ENCODE assay signal across 16 cellular contexts in the genomic region with DNA sequence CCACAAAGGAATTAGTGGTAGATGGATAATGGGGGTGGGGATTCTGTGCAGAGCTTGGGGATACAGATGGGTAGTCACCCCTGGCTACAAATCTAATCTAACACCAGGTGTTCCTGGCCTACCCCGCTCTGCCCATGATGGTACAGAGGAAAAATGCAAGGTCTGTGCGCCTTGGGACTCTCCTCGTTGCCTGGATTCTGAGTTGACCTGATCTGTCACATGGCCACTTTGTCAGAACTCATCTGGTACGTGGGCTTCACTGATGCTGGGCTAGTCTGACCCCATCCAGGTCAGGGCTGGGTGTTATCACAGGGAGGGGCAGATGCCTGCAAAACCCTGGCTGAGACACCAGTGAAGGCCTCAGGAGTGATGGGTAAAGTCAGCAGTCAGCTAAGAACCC. TPM values are rescaled to one million over a fixed set of nuclear protein-coding genes. Genes with fewer than 3 reads are reported as not detected.
DNase-seq lines count a peak whose midpoint lies in the region; ATAC-seq, FAIRE-seq and TF ChIP-seq lines count a peak whose summit lies in the region.
"Had no signal": no experiment of that assay in that cellular context is flagged by ENCODE, and none has a peak within 500 bp of the region (broad histone marks: within the 10 kb centered on the region; RNA-seq: fewer than 3 reads in every experiment).

No MANE protein-coding gene starts in this region.

- H3K4me3 ChIP-seq in HepG2 (replicated peaks in 1 of 3; ENCODE audit: insufficient read depth in 1 of 3, low read depth in 2 of 3, low read length in 3 of 3) (no peak overlapping the region), right lobe of liver (no peak overlapping the region), stomach (no peak overlapping the region)

- no peak overlapping the region for H3K4me2 ChIP-seq in HepG2 (ENCODE audit: low read depth, low read length)

- DNase-seq in HepG2 (ENCODE audit: low spot score) (no peak), right lobe of liver (no peak), erythroblast (lab: John Stamatoyannopoulos, UW) (no peak), stomach (no peak), HPDE6-E6E7 (ENCODE audit: extremely low spot score) (no peak), Calu3 (no peak)
- no peak for DNase-seq in activated CD4-positive, alpha-beta memory T cell treated with anti-CD3 and anti-CD28 coated beads, Interleukin-2, amount 10 ng/mL, durations not matched to agents 7 days and 5 days
- DNase-seq: activated CD4-positive, alpha-beta T cell treated with anti-CD3 and anti-CD28 coated beads, Interleukin-2, amount 50 U/mL, for 1 hour; activated gamma-delta T cell treated with Interleukin-2 at 50 U/mL for 16 hours; effector CD4-positive, alpha-beta T cell; NCI-H187 treated with DMSO at 0.1 percent for 48 hours; NCI-H510A; SIG-M5 had no signal

- CTCF ChIA-PET in HepG2 (lab: Yijun Ruan, JAX; ENCODE audit: low intra/inter-chr PET ratio, low total read pairs) (no interaction called here), Calu3 (lab: Charles Lee) (no interaction called here)
- CTCF ChIA-PET in activated CD4-positive, alpha-beta memory T cell treated with anti-CD3 and anti-CD28 coated beads, Interleukin-2, amount 10 ng/mL, durations not matched to agents 7 days and 5 days (lab: Charles Lee), result interaction anchor here (3.4 kb wide), 1 partner anchor 17 kb away, joined by 28 read pairs; a partner anchor contains a TSS

- TF ChIP-seq EP300 in HepG2 (IDR thresholded peaks at IDR 0.05; ENCODE audit: low read depth in 2 of 2, low read length in 2 of 2), result no peak
- no peak for TF ChIP-seq EP300 in HepG2 (CRISPR knock-in tag; IDR thresholded peaks at IDR 0.05; ENCODE audit: borderline replicate concordance)
- TF ChIP-seq EP300 in stomach (IDR thresholded peaks at IDR 0.05), result no peak

- no peak overlapping the region for H3K9ac ChIP-seq in HepG2 (ENCODE audit: insufficient read depth, low read depth, low read length)

- intact Hi-C loops in HepG2 (cut with micrococcal nuclease; ENCODE audit: unreplicated experiment) (no loop called here), right lobe of liver (cut with DNase I) (no loop called here), stomach (cut with DNase I; ENCODE audit: low total_unique reads) (no loop called here), Calu3 (cut with micrococcal nuclease; ENCODE audit: unreplicated experiment) (no loop called here)

- H3K27me3 ChIP-seq in HepG2 (ENCODE audit: control insufficient read depth in 1 of 2, insufficient read depth in 2 of 2, low read length in 2 of 2) (no peaks in the 10 kb centered on the region), right lobe of liver (no peaks in the 10 kb centered on the region), stomach (no peaks in the 10 kb centered on the region)

- TF ChIP-seq POLR2A in HepG2 (IDR thresholded peaks at IDR 0.05; ENCODE audit: insufficient read depth in 1 of 2, low read depth in 2 of 2, low read length in 2 of 2) (peak in 1 of 2 experiments; percentile 58; a peak in 1 of 4 replicates), right lobe of liver (IDR thresholded peaks at IDR 0.05) (no peak), erythroblast (IDR thresholded peaks at IDR 0.05; ENCODE audit: low read length) (peak; percentile 19), stomach (IDR thresholded peaks at IDR 0.05) (no peak)

- WGBS in HepG2 (ENCODE audit: low lambda C conversion rate), result 78% methylated on average over 3 of the region's 4 CpGs
- 100% methylated on average over 1 of the region's 4 CpGs for WGBS in right lobe of liver (ENCODE audit: insufficient coverage, low coverage, low lambda C conversion rate, missing lambda C conversion rate)
- WGBS in stomach, 5 donors, result 79 to 90% (median 83%) methylated on average over 4 of the region's 4 CpGs

- no peaks in the 10 kb centered on the region for H3K9me3 Mint-ChIP-seq in activated CD4-positive, alpha-beta memory T cell treated with anti-CD3 and anti-CD28 coated beads, Interleukin-2, amount 10 ng/mL, durations not matched to agents 7 days and 5 days
- no peaks in the 10 kb centered on the region for H3K9me3 Mint-ChIP-seq in Calu3 (ENCODE audit: low read depth, unreplicated experiment)

- H3K9me3 ChIP-seq in HepG2 (ENCODE audit: low read length) (no peaks in the 10 kb centered on the region), right lobe of liver (no peaks in the 10 kb centered on the region), stomach (no peaks in the 10 kb centered on the region)

- H3K27me3 Mint-ChIP-seq in activated CD4-positive, alpha-beta memory T cell treated with anti-CD3 and anti-CD28 coated beads, Interleukin-2, amount 10 ng/mL, durations not matched to agents 7 days and 5 days, result no peaks in the 10 kb centered on the region
- no peaks in the 10 kb centered on the region for H3K27me3 Mint-ChIP-seq in Calu3 (ENCODE audit: unreplicated experiment)

- H3K4me3 Mint-ChIP-seq in activated CD4-positive, alpha-beta memory T cell treated with anti-CD3 and anti-CD28 coated beads, Interleukin-2, amount 10 ng/mL, durations not matched to agents 7 days and 5 days, result no peak overlapping the region
- H3K4me3 Mint-ChIP-seq in Calu3 (ENCODE audit: low read depth, unreplicated experiment), result no peak overlapping the region

- BruUV-seq in HepG2 (replicated peaks; lab: Mats Ljungman, UMichigan), result no TSS peak
- BruUV-seq in Calu3 (replicated peaks; lab: Mats Ljungman, UMichigan), result no TSS peak

- no peaks in the 10 kb centered on the region for H4K20me1 ChIP-seq in HepG2 (ENCODE audit: insufficient read depth, low read length)

- TF ChIP-seq CTCF in HepG2 (CRISPR knock-in tag; IDR thresholded peaks at IDR 0.05) (no peak), right lobe of liver (IDR thresholded peaks at IDR 0.05) (no peak), stomach (IDR thresholded peaks at IDR 0.05) (no peak), Calu3 (IDR thresholded peaks at IDR 0.05; ENCODE audit: unreplicated experiment) (no peak)

- no peak overlapping the region for H3K27ac ChIP-seq in HepG2 (ENCODE audit: extremely low read length, insufficient read depth, low read length)
- H3K27ac ChIP-seq in right lobe of liver, result no peak overlapping the region
- H3K27ac ChIP-seq in stomach, result peak overlapping the region in 4 of 5 donors; percentile 10 to 48 (median 42)

- H3K27ac Mint-ChIP-seq in activated CD4-positive, alpha-beta memory T cell treated with anti-CD3 and anti-CD28 coated beads, Interleukin-2, amount 10 ng/mL, durations not matched to agents 7 days and 5 days, result peak overlapping the region; percentile 98
- no peak overlapping the region for H3K27ac Mint-ChIP-seq in Calu3 (ENCODE audit: unreplicated experiment)

- POLR2A ChIA-PET in HepG2 (lab: Yijun Ruan, JAX), result interaction anchor here (1.0 to 2.2 kb wide), 2 partner anchors 12 to 19 kb away, joined by 4 to 12 read pairs; no protein-coding TSS in a partner anchor
- POLR2A ChIA-PET in activated CD4-positive, alpha-beta memory T cell treated with anti-CD3 and anti-CD28 coated beads, Interleukin-2, amount 10 ng/mL, durations not matched to agents 7 days and 5 days (lab: Charles Lee), result interaction anchor here (0.6 to 4.9 kb wide), 4 partner anchors 8 to 1647 kb away, joined by 3 to 96 read pairs (median 4); a partner anchor contains a TSS

- no peak for FAIRE-seq in HepG2 (lab: Jason Lieb, UNC)
- FAIRE-seq: HTR-8/SVneo had no signal

- H2AFZ ChIP-seq in HepG2 (ENCODE audit: low read length), result no peak overlapping the region

- peaks cover 21% of the 10 kb centered on the region for H3K79me2 ChIP-seq in HepG2 (ENCODE audit: insufficient read depth, low read length)

- no peak for ATAC-seq in HepG2
- ATAC-seq in right lobe of liver, result no peak
- no peak for ATAC-seq in HG02588 (IDR thresholded peaks at IDR 0.05; ENCODE audit: unreplicated experiment)
- ATAC-seq: left lobe of liver had no signal

- H3K36me3 Mint-ChIP-seq in activated CD4-positive, alpha-beta memory T cell treated with anti-CD3 and anti-CD28 coated beads, Interleukin-2, amount 10 ng/mL, durations not matched to agents 7 days and 5 days (ENCODE audit: low read depth), result peaks cover 38% of the 10 kb centered on the region
- peaks cover 36% of the 10 kb centered on the region for H3K36me3 Mint-ChIP-seq in Calu3 (ENCODE audit: insufficient read depth, unreplicated experiment)

- in situ Hi-C loops in HepG2 (cut with HindIII; ENCODE audit: extremely low pct_ligation_motif_present, low pct_unique_long_range_greater_than_20kb), result no loop called here

- H3K4me1 ChIP-seq in HepG2 (ENCODE audit: insufficient read depth, low read length), result peaks cover 55% of the 10 kb centered on the region
- peaks cover 0 to 7% (median 0%) of the 10 kb centered on the region in 4 donors for H3K4me1 ChIP-seq in right lobe of liver
- peaks cover 5 to 83% (median 66%) of the 10 kb centered on the region in 4 donors for H3K4me1 ChIP-seq in stomach

- peaks cover 59% of the 10 kb centered on the region for H3K4me1 Mint-ChIP-seq in activated CD4-positive, alpha-beta memory T cell treated with anti-CD3 and anti-CD28 coated beads, Interleukin-2, amount 10 ng/mL, durations not matched to agents 7 days and 5 days
- H3K4me1 Mint-ChIP-seq in Calu3 (ENCODE audit: low read depth, unreplicated experiment), result peaks cover 18% of the 10 kb centered on the region

- no peak for TF ChIP-seq RAD21 in HepG2 (CRISPR knock-in tag; IDR thresholded peaks at IDR 0.05)

- H3K36me3 ChIP-seq in HepG2 (replicated peaks in 1 of 2; ENCODE audit: control insufficient read depth in 1 of 2, insufficient read depth in 2 of 2, low read length in 2 of 2) (peaks cover 0 to 25% of the 10 kb centered on the region in 2 experiments; a peak in 4 of 5 replicates), right lobe of liver (peaks cover 0 to 13% (median 4%) of the 10 kb centered on the region in 4 donors), stomach (peaks cover 13 to 40% (median 37%) of the 10 kb centered on the region in 4 donors)

RNA-seq across cellular contexts. Expression of a gene that starts 5.2 kb away (rescaled TPM):
- total RNA-seq in HepG2 (2016; rRNA removed; fragmentation: Illumina TruSeq; extraction: Trizol) (7.3 and 9.1 TPM in 2 replicates), right lobe of liver (1 to 10 TPM; 3.2 to 6.5 (median 4.8) TPM), stomach (100 to 1,000 TPM in 1 of 5 donors, 10 to 100 TPM in 3, 1 to 10 TPM in 1; 3.5 to 107 (median 13.4) TPM), Calu3 (2022) (16.5 and 16.7 TPM in 2 replicates)
- 2.8 and 3.1 TPM in 2 replicates for total RNA-seq in HepG2 (2016; cell fraction: cytosol; rRNA removed; fragmentation: Illumina TruSeq; extraction: Trizol; ENCODE audit: low read depth)
- 5.9 and 8.3 TPM in 2 replicates for total RNA-seq in HepG2 (2016; cell fraction: insoluble cytoplasmic fraction; rRNA removed; fragmentation: Illumina TruSeq; extraction: Trizol)
- 6.4 and 7.9 TPM in 2 replicates for total RNA-seq in HepG2 (2016; cell fraction: membrane; rRNA removed; fragmentation: Illumina TruSeq; extraction: Trizol)
- total RNA-seq in HepG2 (2016; cell fraction: nucleus; rRNA removed; fragmentation: Illumina TruSeq; extraction: Trizol), result 7.4 and 7.9 TPM in 2 replicates
- polyA plus RNA-seq in HepG2 (2011; rRNA removed) (4.1 and 4.8 TPM in 2 replicates), stomach (1 to 10 TPM; 3.9 to 7.8 (median 6.8) TPM)
- polyA plus RNA-seq in HepG2 (2011; cell fraction: cytosol; rRNA removed), result 4.1 and 4.5 TPM in 2 replicates
- 11.6 and 12.2 TPM in 2 replicates for polyA plus RNA-seq in HepG2 (2011; cell fraction: nucleus; rRNA removed)
- 3.6 and 4.9 TPM in 2 replicates for polyA plus RNA-seq in HepG2 (2012)
- polyA plus RNA-seq in HepG2 (2016; cell fraction: cytosol; fragmentation: Illumina TruSeq; extraction: Trizol; ENCODE audit: low read depth), result 1.7 and 2.0 TPM in 2 replicates
- 6.8 and 7.3 TPM in 2 replicates for polyA plus RNA-seq in HepG2 (2016; cell fraction: insoluble cytoplasmic fraction; fragmentation: Illumina TruSeq; extraction: Trizol; ENCODE audit: low read depth)
- 4.0 TPM in 2 replicates for polyA plus RNA-seq in HepG2 (2016; cell fraction: membrane; fragmentation: Illumina TruSeq; extraction: Trizol; ENCODE audit: low read depth)
- 18.1 and 18.6 TPM in 2 replicates for polyA plus RNA-seq in HepG2 (2016; cell fraction: nucleus; fragmentation: Illumina TruSeq; extraction: Trizol; ENCODE audit: insufficient read depth, low read depth)
- 4.3 and 10.8 TPM in 2 replicates for polyA minus RNA-seq in HepG2 (2011; rRNA and poly(A)+ RNA removed; ENCODE audit: low replicate concordance)
- polyA minus RNA-seq in HepG2 (2011; cell fraction: cytosol; rRNA and poly(A)+ RNA removed), result 6.1 and 6.6 TPM in 2 replicates
- polyA minus RNA-seq in HepG2 (2011; cell fraction: nucleus; rRNA and poly(A)+ RNA removed), result 7.7 and 8.7 TPM in 2 replicates
- total RNA-seq in activated CD4-positive, alpha-beta memory T cell treated with anti-CD3 and anti-CD28 coated beads, Interleukin-2, amount 10 ng/mL, durations not matched to agents 7 days and 5 days, result 10 to 100 TPM; 16.0 to 16.8 TPM

RNA-seq across cellular contexts. Expression of a gene that starts 18.3 kb away (rescaled TPM):
- total RNA-seq in HepG2 (2016; rRNA removed; fragmentation: Illumina TruSeq; extraction: Trizol) (8.8 and 10.2 TPM in 2 replicates), right lobe of liver (1 to 10 TPM; 5.3 to 9.7 (median 6.4) TPM), stomach (10 to 100 TPM; 10.3 to 18.7 (median 12.9) TPM), Calu3 (2022) (12.3 and 15.4 TPM in 2 replicates)
- 2.7 and 2.8 TPM in 2 replicates for total RNA-seq in HepG2 (2016; cell fraction: cytosol; rRNA removed; fragmentation: Illumina TruSeq; extraction: Trizol; ENCODE audit: low read depth)
- 10.3 and 10.8 TPM in 2 replicates for total RNA-seq in HepG2 (2016; cell fraction: insoluble cytoplasmic fraction; rRNA removed; fragmentation: Illumina TruSeq; extraction: Trizol)
- total RNA-seq in HepG2 (2016; cell fraction: membrane; rRNA removed; fragmentation: Illumina TruSeq; extraction: Trizol), result 8.9 and 9.2 TPM in 2 replicates
- 7.3 and 9.1 TPM in 2 replicates for total RNA-seq in HepG2 (2016; cell fraction: nucleus; rRNA removed; fragmentation: Illumina TruSeq; extraction: Trizol)
- polyA plus RNA-seq in HepG2 (2011; rRNA removed) (7.0 and 7.2 TPM in 2 replicates), stomach (1 to 10 TPM; 6.2 to 7.8 (median 7.3) TPM)
- polyA plus RNA-seq in HepG2 (2011; cell fraction: cytosol; rRNA removed), result 5.7 and 6.4 TPM in 2 replicates
- 9.4 and 11.1 TPM in 2 replicates for polyA plus RNA-seq in HepG2 (2011; cell fraction: nucleus; rRNA removed)
- 2.3 and 3.6 TPM in 2 replicates for polyA plus RNA-seq in HepG2 (2012)
- 1.7 and 1.9 TPM in 2 replicates for polyA plus RNA-seq in HepG2 (2016; cell fraction: cytosol; fragmentation: Illumina TruSeq; extraction: Trizol; ENCODE audit: low read depth)
- 9.4 and 9.8 TPM in 2 replicates for polyA plus RNA-seq in HepG2 (2016; cell fraction: insoluble cytoplasmic fraction; fragmentation: Illumina TruSeq; extraction: Trizol; ENCODE audit: low read depth)
- polyA plus RNA-seq in HepG2 (2016; cell fraction: membrane; fragmentation: Illumina TruSeq; extraction: Trizol; ENCODE audit: low read depth), result 5.7 and 5.8 TPM in 2 replicates
- polyA plus RNA-seq in HepG2 (2016; cell fraction: nucleus; fragmentation: Illumina TruSeq; extraction: Trizol; ENCODE audit: insufficient read depth, low read depth), result 12.4 and 13.5 TPM in 2 replicates
- polyA minus RNA-seq in HepG2 (2011; rRNA and poly(A)+ RNA removed; ENCODE audit: low replicate concordance), result 12.9 and 13.6 TPM in 2 replicates
- 5.2 and 6.2 TPM in 2 replicates for polyA minus RNA-seq in HepG2 (2011; cell fraction: cytosol; rRNA and poly(A)+ RNA removed)
- polyA minus RNA-seq in HepG2 (2011; cell fraction: nucleus; rRNA and poly(A)+ RNA removed), result 12.5 and 16.8 TPM in 2 replicates
- total RNA-seq in activated CD4-positive, alpha-beta memory T cell treated with anti-CD3 and anti-CD28 coated beads, Interleukin-2, amount 10 ng/mL, durations not matched to agents 7 days and 5 days, result 10 to 100 TPM; 10.6 to 10.7 TPM

RNA-seq across cellular contexts. Expression of a gene that starts 18.6 kb away (rescaled TPM):
- total RNA-seq in HepG2 (2016; rRNA removed; fragmentation: Illumina TruSeq; extraction: Trizol), result 5.4 and 5.8 TPM in 2 replicates
- 13.1 and 13.2 TPM in 2 replicates for total RNA-seq in HepG2 (2016; cell fraction: cytosol; rRNA removed; fragmentation: Illumina TruSeq; extraction: Trizol; ENCODE audit: low read depth)
- total RNA-seq in HepG2 (2016; cell fraction: insoluble cytoplasmic fraction; rRNA removed; fragmentation: Illumina TruSeq; extraction: Trizol), result 4.0 and 4.8 TPM in 2 replicates
- 8.5 and 11.4 TPM in 2 replicates for total RNA-seq in HepG2 (2016; cell fraction: membrane; rRNA removed; fragmentation: Illumina TruSeq; extraction: Trizol)
- total RNA-seq in HepG2 (2016; cell fraction: nucleus; rRNA removed; fragmentation: Illumina TruSeq; extraction: Trizol), result 2.6 and 3.6 TPM in 2 replicates
- 2.4 and 2.9 TPM in 2 replicates for polyA plus RNA-seq in HepG2 (2011; rRNA removed)
- 2.7 and 3.8 TPM in 2 replicates for polyA plus RNA-seq in HepG2 (2011; cell fraction: cytosol; rRNA removed)
- 4.5 TPM in 2 replicates for polyA plus RNA-seq in HepG2 (2011; cell fraction: nucleus; rRNA removed)
- 2.3 and 3.6 TPM in 2 replicates for polyA plus RNA-seq in HepG2 (2012)
- 17.2 and 20.6 TPM in 2 replicates for polyA plus RNA-seq in HepG2 (2016; cell fraction: cytosol; fragmentation: Illumina TruSeq; extraction: Trizol; ENCODE audit: low read depth)
- polyA plus RNA-seq in HepG2 (2016; cell fraction: insoluble cytoplasmic fraction; fragmentation: Illumina TruSeq; extraction: Trizol; ENCODE audit: low read depth), result 5.4 and 6.1 TPM in 2 replicates
- polyA plus RNA-seq in HepG2 (2016; cell fraction: membrane; fragmentation: Illumina TruSeq; extraction: Trizol; ENCODE audit: low read depth), result 16.0 and 17.2 TPM in 2 replicates
- 6.9 and 8.3 TPM in 2 replicates for polyA plus RNA-seq in HepG2 (2016; cell fraction: nucleus; fragmentation: Illumina TruSeq; extraction: Trizol; ENCODE audit: insufficient read depth, low read depth)
- 1.7 and 2.7 TPM in 2 replicates for polyA minus RNA-seq in HepG2 (2011; rRNA and poly(A)+ RNA removed; ENCODE audit: low replicate concordance)
- 1.8 and 2.9 TPM in 2 replicates for polyA minus RNA-seq in HepG2 (2011; cell fraction: cytosol; rRNA and poly(A)+ RNA removed)
- 2.0 and 2.4 TPM in 2 replicates for polyA minus RNA-seq in HepG2 (2011; cell fraction: nucleus; rRNA and poly(A)+ RNA removed)
- total RNA-seq in right lobe of liver, result 10 to 100 TPM in 1 of 6 experiments, 1 to 10 TPM in 5; 4.0 to 11.5 (median 6.5) TPM
- total RNA-seq in activated CD4-positive, alpha-beta memory T cell treated with anti-CD3 and anti-CD28 coated beads, Interleukin-2, amount 10 ng/mL, durations not matched to agents 7 days and 5 days, result 10 to 100 TPM; 19.2 to 22.8 TPM
- total RNA-seq in stomach, result 100 to 1,000 TPM in 1 of 5 donors, 10 to 100 TPM in 3, 1 to 10 TPM in 1; 9.4 to 123 (median 18.3) TPM
- 10 to 100 TPM; 25.2 to 26.1 (median 25.3) TPM for polyA plus RNA-seq in stomach
- 11.8 and 13.5 TPM in 2 replicates for total RNA-seq in Calu3 (2022)

RNA-seq across cellular contexts. Expression of a gene that starts 26.6 kb away (rescaled TPM):
- total RNA-seq in HepG2 (2016; rRNA removed; fragmentation: Illumina TruSeq; extraction: Trizol), result 26.6 and 34.4 TPM in 2 replicates
- 6.1 and 6.9 TPM in 2 replicates for total RNA-seq in HepG2 (2016; cell fraction: cytosol; rRNA removed; fragmentation: Illumina TruSeq; extraction: Trizol; ENCODE audit: low read depth)
- total RNA-seq in HepG2 (2016; cell fraction: insoluble cytoplasmic fraction; rRNA removed; fragmentation: Illumina TruSeq; extraction: Trizol), result 23.0 and 34.5 TPM in 2 replicates
- total RNA-seq in HepG2 (2016; cell fraction: membrane; rRNA removed; fragmentation: Illumina TruSeq; extraction: Trizol), result 19.9 and 22.9 TPM in 2 replicates
- total RNA-seq in HepG2 (2016; cell fraction: nucleus; rRNA removed; fragmentation: Illumina TruSeq; extraction: Trizol), result 17.6 and 18.7 TPM in 2 replicates
- polyA plus RNA-seq in HepG2 (2011; rRNA removed), result 26.7 and 40.0 TPM in 2 replicates
- polyA plus RNA-seq in HepG2 (2011; cell fraction: cytosol; rRNA removed), result 22.2 and 36.8 TPM in 2 replicates
- 67.1 and 79.3 TPM in 2 replicates for polyA plus RNA-seq in HepG2 (2011; cell fraction: nucleus; rRNA removed)
- polyA plus RNA-seq in HepG2 (2012), result 22.9 and 30.0 TPM in 2 replicates
- 6.4 and 7.1 TPM in 2 replicates for polyA plus RNA-seq in HepG2 (2016; cell fraction: cytosol; fragmentation: Illumina TruSeq; extraction: Trizol; ENCODE audit: low read depth)
- polyA plus RNA-seq in HepG2 (2016; cell fraction: insoluble cytoplasmic fraction; fragmentation: Illumina TruSeq; extraction: Trizol; ENCODE audit: low read depth), result 32.0 and 39.1 TPM in 2 replicates
- polyA plus RNA-seq in HepG2 (2016; cell fraction: membrane; fragmentation: Illumina TruSeq; extraction: Trizol; ENCODE audit: low read depth), result 19.7 and 20.2 TPM in 2 replicates
- polyA plus RNA-seq in HepG2 (2016; cell fraction: nucleus; fragmentation: Illumina TruSeq; extraction: Trizol; ENCODE audit: insufficient read depth, low read depth), result 50.4 and 51.1 TPM in 2 replicates
- 11.8 and 40.3 TPM in 2 replicates for polyA minus RNA-seq in HepG2 (2011; rRNA and poly(A)+ RNA removed; ENCODE audit: low replicate concordance)
- polyA minus RNA-seq in HepG2 (2011; cell fraction: cytosol; rRNA and poly(A)+ RNA removed), result 18.5 and 21.5 TPM in 2 replicates
- polyA minus RNA-seq in HepG2 (2011; cell fraction: nucleus; rRNA and poly(A)+ RNA removed), result 7.8 and 8.2 TPM in 2 replicates
- total RNA-seq in right lobe of liver, result 10 to 100 TPM; 14.7 to 21.2 (median 18.8) TPM
- 1 to 10 TPM; 5.9 to 6.0 TPM for total RNA-seq in activated CD4-positive, alpha-beta memory T cell treated with anti-CD3 and anti-CD28 coated beads, Interleukin-2, amount 10 ng/mL, durations not matched to agents 7 days and 5 days
- total RNA-seq in stomach, result 10 to 100 TPM; 11.9 to 75.0 (median 30.0) TPM
- 10 to 100 TPM; 27.0 to 33.2 (median 32.7) TPM for polyA plus RNA-seq in stomach
- 40.8 and 42.6 TPM in 2 replicates for total RNA-seq in Calu3 (2022)

RNA-seq across cellular contexts. Expression of a gene that starts 32.5 kb away (rescaled TPM):
- total RNA-seq in HepG2 (2016; rRNA removed; fragmentation: Illumina TruSeq; extraction: Trizol) (not detected in 2 replicates), right lobe of liver (1 to 10 TPM; 2.4 to 6.5 (median 5.6) TPM), stomach (10 to 100 TPM in 3 of 5 donors, 1 to 10 TPM in 2; 7.8 to 49.0 (median 10.3) TPM), Calu3 (2022) (22.2 and 22.9 TPM in 2 replicates)
- total RNA-seq in HepG2 (2016; cell fraction: cytosol; rRNA removed; fragmentation: Illumina TruSeq; extraction: Trizol; ENCODE audit: low read depth), result not detected in 2 replicates
- not detected in 2 replicates for total RNA-seq in HepG2 (2016; cell fraction: insoluble cytoplasmic fraction; rRNA removed; fragmentation: Illumina TruSeq; extraction: Trizol)
- not detected in 2 replicates for total RNA-seq in HepG2 (2016; cell fraction: membrane; rRNA removed; fragmentation: Illumina TruSeq; extraction: Trizol)
- total RNA-seq in HepG2 (2016; cell fraction: nucleus; rRNA removed; fragmentation: Illumina TruSeq; extraction: Trizol), result not detected in 2 replicates
- polyA plus RNA-seq in HepG2 (2011; rRNA removed) (0.01 TPM in 1 of 2 replicates, not detected in the other), stomach (1 to 10 TPM; 3.8 to 5.4 (median 4.6) TPM)
- polyA plus RNA-seq in HepG2 (2011; cell fraction: cytosol; rRNA removed), result 0.03 TPM in 1 of 2 replicates, not detected in the other
- polyA plus RNA-seq in HepG2 (2011; cell fraction: nucleus; rRNA removed), result 0.05 TPM in 1 of 2 replicates, not detected in the other
- 0.11 TPM in 1 of 2 replicates, not detected in the other for polyA plus RNA-seq in HepG2 (2012)
- polyA plus RNA-seq in HepG2 (2016; cell fraction: cytosol; fragmentation: Illumina TruSeq; extraction: Trizol; ENCODE audit: low read depth), result not detected in 2 replicates
- not detected in 2 replicates for polyA plus RNA-seq in HepG2 (2016; cell fraction: insoluble cytoplasmic fraction; fragmentation: Illumina TruSeq; extraction: Trizol; ENCODE audit: low read depth)
- polyA plus RNA-seq in HepG2 (2016; cell fraction: membrane; fragmentation: Illumina TruSeq; extraction: Trizol; ENCODE audit: low read depth), result not detected in 2 replicates
- not detected in 2 replicates for polyA plus RNA-seq in HepG2 (2016; cell fraction: nucleus; fragmentation: Illumina TruSeq; extraction: Trizol; ENCODE audit: insufficient read depth, low read depth)
- polyA minus RNA-seq in HepG2 (2011; rRNA and poly(A)+ RNA removed; ENCODE audit: low replicate concordance), result 10.5 TPM in 1 of 2 replicates, not detected in the other
- polyA minus RNA-seq in HepG2 (2011; cell fraction: cytosol; rRNA and poly(A)+ RNA removed), result not detected in 2 replicates
- not detected in 2 replicates for polyA minus RNA-seq in HepG2 (2011; cell fraction: nucleus; rRNA and poly(A)+ RNA removed)
- total RNA-seq in activated CD4-positive, alpha-beta memory T cell treated with anti-CD3 and anti-CD28 coated beads, Interleukin-2, amount 10 ng/mL, durations not matched to agents 7 days and 5 days, result 10 to 100 TPM; 12.9 to 13.3 TPM

Comparison
In these comparisons a context has a peak if more than half of its experiments do, and no peak if none do; other contexts are left out.
1. H3K27ac ChIP-seq: peak in stomach (4 of 5); none in HepG2 (single experiment) and right lobe of liver (0 of 3).